Comparison of ENCODE assay signal across 16 cellular contexts in the genomic region with DNA sequence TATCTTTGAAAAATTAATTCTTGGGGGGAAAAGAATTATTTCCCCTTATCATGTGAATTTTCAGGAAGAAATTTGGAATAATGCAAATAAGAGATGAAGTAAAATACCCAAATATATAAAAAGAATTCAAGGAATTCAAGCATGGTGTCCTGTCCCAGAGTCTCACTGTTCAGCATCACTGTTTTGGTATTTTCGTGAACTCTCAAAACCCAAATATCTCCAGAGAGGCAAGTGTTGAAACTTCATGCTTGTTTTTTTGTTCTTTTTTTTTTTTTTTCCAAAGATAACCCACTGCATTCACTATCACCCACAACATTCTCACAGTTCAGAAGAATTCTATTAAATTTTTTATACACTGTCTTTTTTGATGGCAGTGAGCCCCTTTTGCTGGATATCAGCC.
"Had no signal": no experiment of that assay in that cellular context is flagged by ENCODE, and none has a peak within 500 bp of the region (broad histone marks: within the 10 kb centered on the region; RNA-seq: fewer than 3 reads in every experiment).

No MANE protein-coding gene starts in this region.

- H3K4me1 ChIP-seq: prostate gland, suprapubic skin had no signal

- H3K27ac ChIP-seq: epithelial cell of prostate, prostate gland, suprapubic skin, VCaP had no signal

- ATAC-seq: activated CD8-positive, alpha-beta T cell treated with anti-CD3 and anti-CD28 coated beads for 36 hours; activated naive CD8-positive, alpha-beta T cell treated with anti-CD3 and anti-CD28 coated beads, Interleukin-2, amount 50 U/mL, for 24 hours; effector memory CD8-positive, alpha-beta T cell; left colon; mucosa of descending colon; natural killer cell treated with Interleukin-12 subunit alpha and Interleukin-12 subunit beta and Interleukin-15 and Interleukin-18, amount 100 ng/mL, for 72 hours; T-cell had no signal

- H3K27me3 ChIP-seq: suprapubic skin had no signal

- H3K36me3 ChIP-seq: prostate gland, suprapubic skin had no signal

- DNase-seq: activated CD8-positive, alpha-beta memory T cell treated with anti-CD3 and anti-CD28 coated beads, Interleukin-2, amount 50 U/mL, for 48 hours; activated CD8-positive, alpha-beta T cell treated with anti-CD3 and anti-CD28 coated beads for 36 hours; activated naive CD4-positive, alpha-beta T cell; activated naive CD8-positive, alpha-beta T cell treated with anti-CD3 and anti-CD28 coated beads, Interleukin-2, amount 50 U/mL, for 24 hours; effector memory CD8-positive, alpha-beta T cell; left colon; mucosa of descending colon; nucleus accumbens; stimulated activated CD4-positive, alpha-beta T cell treated with anti-CD3 and anti-CD28 coated beads, Interleukin-2, amount 100 ng/mL, for 48 hours; stimulated activated naive CD4-positive, alpha-beta T cell treated with Interleukin-2 at 50 U/mL for 16 hours; T-cell had no signal

- H3K9me3 ChIP-seq: mucosa of descending colon, prostate gland, suprapubic skin had no signal

- H3K4me3 ChIP-seq: mucosa of descending colon, prostate gland, suprapubic skin had no signal
